ENCODE assay signal across 23 cellular contexts in the genomic region with DNA sequence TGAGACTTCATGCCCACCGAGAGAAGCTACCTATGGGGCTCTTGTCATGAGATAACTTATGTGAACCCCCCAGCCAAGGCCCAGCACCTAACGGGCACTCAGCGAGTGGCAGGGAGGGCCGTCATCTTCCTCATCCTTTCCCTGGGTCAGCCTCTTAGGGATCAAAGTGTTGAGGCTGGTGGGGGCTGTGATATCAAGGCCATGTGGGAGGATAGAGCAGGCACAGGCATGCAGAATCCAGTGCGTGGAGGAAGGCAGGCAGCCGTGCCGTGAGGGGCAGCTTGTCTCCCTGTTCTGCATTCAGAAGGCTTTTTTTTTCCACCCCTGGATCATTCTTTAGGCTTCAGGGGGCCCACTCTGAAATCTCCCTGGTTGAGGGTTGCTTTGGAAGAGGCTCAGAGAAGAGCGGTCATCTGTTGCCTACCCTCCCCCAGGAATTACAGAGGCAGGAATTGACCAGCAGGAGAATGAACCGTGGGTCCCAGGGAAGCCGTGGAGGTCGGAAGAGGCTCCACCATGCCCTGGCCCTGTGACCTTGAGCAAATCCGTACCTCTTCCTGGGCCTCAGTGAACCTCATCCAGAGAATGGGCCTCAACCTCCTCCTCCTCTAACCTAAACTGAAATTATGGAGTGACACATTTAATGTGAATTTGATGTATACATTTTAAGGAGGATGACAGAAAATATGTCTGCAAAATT.
A peak's percentile ranks its signal among the peaks of the same experiment; 100 is the strongest.
DNase-seq lines count a peak whose midpoint lies in the region; ATAC-seq, FAIRE-seq and TF ChIP-seq lines count a peak whose summit lies in the region.
"Had no signal": no experiment of that assay in that cellular context is flagged by ENCODE, and none has a peak within 500 bp of the region (broad histone marks: within the 10 kb centered on the region; RNA-seq: fewer than 3 reads in every experiment).

No MANE protein-coding gene starts in this region.

- H3K27me3 ChIP-seq in H7 (ENCODE audit: control insufficient read depth, insufficient read depth, low read length) = no peaks in the 10 kb centered on the region
- no peaks in the 10 kb centered on the region for H3K27me3 ChIP-seq in sigmoid colon
- H3K27me3 ChIP-seq in thyroid gland = no peaks in the 10 kb centered on the region
- H3K27me3 ChIP-seq: cardiac muscle cell, pancreas, tibial nerve had no signal

- no peak for FAIRE-seq in GM12891 (lab: Jason Lieb, UNC)
- FAIRE-seq: frontal cortex, pancreas had no signal

- H3K4me1 ChIP-seq in sigmoid colon = no peaks in the 10 kb centered on the region
- H3K4me1 ChIP-seq in thyroid gland = no peaks in the 10 kb centered on the region
- H3K4me1 ChIP-seq: pancreas had no signal

- H3K36me3 ChIP-seq in H7 (replicated peaks; ENCODE audit: control insufficient read depth, insufficient read depth, low read length) (peaks cover 4% of the 10 kb centered on the region), sigmoid colon (peaks cover 3 to 27% (median 7%) of the 10 kb centered on the region in 4 donors), thyroid gland (peaks cover 7 to 11% of the 10 kb centered on the region in 2 donors)
- H3K36me3 ChIP-seq: cardiac muscle cell had no signal

- H3K9me3 Mint-ChIP-seq in stimulated activated naive CD8-positive, alpha-beta T cell treated with anti-CD3 and anti-CD28 coated beads, Interleukin-15, amount 100 ng/mL, for 72 hours = no peaks in the 10 kb centered on the region
- H3K9me3 Mint-ChIP-seq: CD4-positive, alpha-beta memory T cell had no signal

- ATAC-seq in left cardiac atrium = no peak
- no peak for ATAC-seq in stimulated activated naive CD8-positive, alpha-beta T cell treated with anti-CD3 and anti-CD28 coated beads, Interleukin-15, amount 100 ng/mL, for 72 hours

- peak in 1 of 4 experiments; percentile 5 for TF ChIP-seq CTCF in sigmoid colon (IDR thresholded peaks at IDR 0.05)
- no peak for TF ChIP-seq CTCF in thyroid gland (IDR thresholded peaks at IDR 0.05)

- no peak for TF ChIP-seq EP300 in sigmoid colon (IDR thresholded peaks at IDR 0.05)

- H3K27me3 Mint-ChIP-seq in stimulated activated naive CD8-positive, alpha-beta T cell treated with anti-CD3 and anti-CD28 coated beads, Interleukin-15, amount 100 ng/mL, for 72 hours = no peaks in the 10 kb centered on the region
- H3K27me3 Mint-ChIP-seq: CD4-positive, alpha-beta memory T cell; naive B cell had no signal

- no peaks in the 10 kb centered on the region for H3K4me1 Mint-ChIP-seq in stimulated activated naive CD8-positive, alpha-beta T cell treated with anti-CD3 and anti-CD28 coated beads, Interleukin-15, amount 100 ng/mL, for 72 hours
- H3K4me1 Mint-ChIP-seq: naive B cell had no signal

- no peak overlapping the region for H3K27ac Mint-ChIP-seq in stimulated activated naive CD8-positive, alpha-beta T cell treated with anti-CD3 and anti-CD28 coated beads, Interleukin-15, amount 100 ng/mL, for 72 hours
- H3K27ac Mint-ChIP-seq: CD4-positive, alpha-beta memory T cell; naive B cell had no signal

- DNase-seq in cardiac septum (ENCODE audit: low spot score) (peak; percentile 47), left cardiac atrium (no peak), H7 (peak; percentile 38), ecto neural progenitor cell (ENCODE audit: low spot score) (peak; percentile 32), sigmoid colon (peak; percentile 33), thyroid gland (no peak), GM12891 (ENCODE audit: insufficient read length, low spot score) (no peak)
- no peak for DNase-seq in stimulated activated naive CD8-positive, alpha-beta T cell treated with anti-CD3 and anti-CD28 coated beads, Interleukin-15, amount 100 ng/mL, for 72 hours
- DNase-seq: dermis blood vessel endothelial cell; DMS53; kidney glomerular epithelial cell; mesenchymal stem cell; naive B cell; NCI-H774; SHP77; stimulated activated naive CD4-positive, alpha-beta T cell treated with Interleukin-2 at 50 U/mL for 16 hours; SW 1271 had no signal

- no peak overlapping the region for H3K4me3 Mint-ChIP-seq in stimulated activated naive CD8-positive, alpha-beta T cell treated with anti-CD3 and anti-CD28 coated beads, Interleukin-15, amount 100 ng/mL, for 72 hours
- H3K4me3 Mint-ChIP-seq: CD4-positive, alpha-beta memory T cell had no signal

- 41 to 74% methylated on average over 12 of the region's 12 CpGs for WGBS in sigmoid colon, 2 donors
- WGBS in thyroid gland, 2 donors = 87 to 92% methylated on average over 12 of the region's 12 CpGs

- H3K27ac ChIP-seq in sigmoid colon (no peak overlapping the region), thyroid gland (no peak overlapping the region)
- H3K27ac ChIP-seq: cardiac muscle cell, epithelial cell of prostate, pancreas, tibial nerve had no signal

- intact Hi-C loops in cardiac septum (cut with DNase I) (no loop called here), left cardiac atrium (cut with DNase I) (no loop called here), sigmoid colon (cut with DNase I) (loop anchor here (10.0 kb wide), 1 partner anchor 120 kb away; no protein-coding TSS in a partner anchor), thyroid gland (cut with DNase I) (no loop called here)

- TF ChIP-seq POLR2A in sigmoid colon (IDR thresholded peaks at IDR 0.05) (no peak), thyroid gland (IDR thresholded peaks at IDR 0.05) (no peak), GM12891 (IDR thresholded peaks at IDR 0.05; ENCODE audit: low read depth, low read length) (no peak)

- H3K4me3 ChIP-seq in H7 (ENCODE audit: insufficient read depth, low read depth, low read length) (no peak overlapping the region), sigmoid colon (no peak overlapping the region), thyroid gland (replicated peaks in 1 of 3) (no peak overlapping the region)
- H3K4me3 ChIP-seq: cardiac muscle cell, pancreas, tibial nerve had no signal

- H3K9me3 ChIP-seq in sigmoid colon = no peaks in the 10 kb centered on the region
- no peaks in the 10 kb centered on the region for H3K9me3 ChIP-seq in thyroid gland
- H3K9me3 ChIP-seq: pancreas, tibial nerve had no signal

TF ChIP-seq in GM12891, 5 proteins besides CTCF, POLR2A, EP300 and RAD21:
- TF ChIP-seq SPI1 (IDR thresholded peaks at IDR 0.05; ENCODE audit: low read depth, low read length) (no peak), POU2F2 (IDR thresholded peaks at IDR 0.05; ENCODE audit: low read depth, low read length) (no peak), PAX5 (IDR thresholded peaks at IDR 0.05; ENCODE audit: insufficient read depth, low read length, severe bottlenecking) (no peak), POLR2AphosphoS5 (IDR thresholded peaks at IDR 0.05; ENCODE audit: low read depth, low read length) (no peak), TAF1 (IDR thresholded peaks at IDR 0.05; ENCODE audit: low read depth, low read length) (no peak)

Comparison
In these comparisons a context has a peak if more than half of its experiments do, and no peak if none do; other contexts are left out.
1. DNase-seq: peak in cardiac septum (single experiment), H7 (single experiment), ecto neural progenitor cell (single experiment) and sigmoid colon (single experiment); none in left cardiac atrium (single experiment), thyroid gland (0 of 2), GM12891 (single experiment) and stimulated activated naive CD8-positive, alpha-beta T cell treated with anti-CD3 and anti-CD28 coated beads, Interleukin-15, amount 100 ng/mL, for 72 hours (0 of 2).